In genomic region chr7:44287488-44288380, GRCh38 we compare ENCODE assay signal across 1 cellular context.
TF ChIP-seq lines count a peak whose summit lies in the region.

No MANE protein-coding gene starts in this region.

TF ChIP-seq in SK-N-SH treated with all-trans-retinoic acid at 6 μM for 48 hours, 23 proteins besides CTCF, POLR2A, EP300 and RAD21 (continued from another document):
- TF ChIP-seq ESRRG (CRISPR knock-in tag; IDR thresholded peaks at IDR 0.05), result no peak
